In genomic region chr18:6200375-6200774, GRCh38 we compare ENCODE assay signal across 1 cellular context.
A peak's percentile ranks its signal among the peaks of the same experiment; 100 is the strongest.
TF ChIP-seq lines count a peak whose summit lies in the region.

No MANE protein-coding gene starts in this region.

TF ChIP-seq in neural cell, 6 proteins besides CTCF, POLR2A, EP300 and RAD21:
- TF ChIP-seq REST (IDR thresholded peaks at IDR 0.05; ENCODE audit: borderline replicate concordance) (peak; percentile 75), EZH2 (IDR thresholded peaks at IDR 0.05; ENCODE audit: borderline replicate concordance, insufficient read depth, low read length, poor library complexity, severe bottlenecking) (no peak), POLR2AphosphoS5 (IDR thresholded peaks at IDR 0.05) (peak; percentile 75), MXI1 (conservative IDR thresholded peaks at IDR 0.05; ENCODE audit: poor library complexity, severe bottlenecking) (no peak), TAF1 (IDR thresholded peaks at IDR 0.05; ENCODE audit: low read depth) (no peak), SMC3 (conservative IDR thresholded peaks at IDR 0.05; ENCODE audit: poor library complexity) (no peak)
TF ChIP-seq in neural cell: peak in this region for 2.
